Comparison of ENCODE assay signal across 10 cellular contexts in genomic region chr9:18437315-18438200, GRCh38. TPM values are rescaled to one million over a fixed set of nuclear protein-coding genes. Genes with fewer than 3 reads are reported as not detected.
DNase-seq lines count a peak whose midpoint lies in the region; ATAC-seq, FAIRE-seq and TF ChIP-seq lines count a peak whose summit lies in the region.
"Had no signal": no experiment of that assay in that cellular context is flagged by ENCODE, and none has a peak within 500 bp of the region (broad histone marks: within the 10 kb centered on the region; RNA-seq: fewer than 3 reads in every experiment).

No MANE protein-coding gene starts in this region.

- peak overlapping the region; percentile 84 for H3K4me2 ChIP-seq in smooth muscle cell

- no peaks in the 10 kb centered on the region for H3K9me3 Mint-ChIP-seq in chondrocyte (ENCODE audit: low read depth)

- H3K27me3 ChIP-seq in MG63: no peaks in the 10 kb centered on the region
- no peaks in the 10 kb centered on the region for H3K27me3 ChIP-seq in smooth muscle cell (ENCODE audit: low read depth)

- peak overlapping the region in 1 of 2 donors; percentile 11 for H3K27ac ChIP-seq in kidney (ENCODE audit: low read depth in 2 of 2, low read length in 2 of 2)
- H3K27ac ChIP-seq in smooth muscle cell (ENCODE audit: low read depth): peak overlapping the region; percentile 22

- H3F3A ChIP-seq in smooth muscle cell (ENCODE audit: low read depth): no peaks in the 10 kb centered on the region

- H3K27ac Mint-ChIP-seq in chondrocyte (ENCODE audit: unreplicated experiment): peak overlapping the region; percentile 19

- H3K4me1 Mint-ChIP-seq in chondrocyte (ENCODE audit: low read depth): peaks cover 33% of the 10 kb centered on the region

- no peak overlapping the region for H3K9ac ChIP-seq in kidney (ENCODE audit: low read length in 2 of 2)
- H3K9ac ChIP-seq in smooth muscle cell (ENCODE audit: low read depth): peak overlapping the region; percentile 29

- H3K36me3 Mint-ChIP-seq in chondrocyte (ENCODE audit: low read depth): no peaks in the 10 kb centered on the region

- H3K9me3 ChIP-seq in MG63: no peaks in the 10 kb centered on the region
- no peaks in the 10 kb centered on the region for H3K9me3 ChIP-seq in kidney (ENCODE audit: control insufficient read depth in 1 of 2, low read length in 2 of 2)
- no peaks in the 10 kb centered on the region for H3K9me3 ChIP-seq in smooth muscle cell (replicated peaks; ENCODE audit: low read depth)

- no peak overlapping the region for H3K4me3 ChIP-seq in MG63
- H3K4me3 ChIP-seq in kidney (ENCODE audit: low read length in 2 of 2): peak overlapping the region; percentile 56 to 59
- peak overlapping the region; percentile 45 for H3K4me3 ChIP-seq in smooth muscle cell

- peak overlapping the region; percentile 76 for H3K4me3 Mint-ChIP-seq in chondrocyte (ENCODE audit: unreplicated experiment)

- TF ChIP-seq CTCF in chondrocyte (IDR thresholded peaks at IDR 0.05) (no peak), kidney (IDR thresholded peaks at IDR 0.05; ENCODE audit: borderline replicate concordance, extremely low read depth, insufficient read depth) (no peak), smooth muscle cell (IDR thresholded peaks at IDR 0.05; ENCODE audit: borderline replicate concordance, insufficient read depth, poor library complexity, severe bottlenecking) (no peak)

- peak; percentile 95 for DNase-seq in MG63
- DNase-seq in chondrocyte (ENCODE audit: low spot score): no peak
- DNase-seq in kidney: peak; percentile 80
- DNase-seq in smooth muscle cell (lab: John Stamatoyannopoulos, UW; ENCODE audit: unreplicated experiment): no peak
- DNase-seq: activated CD4-positive, alpha-beta T cell treated with anti-CD3 and anti-CD28 coated beads for 1 hour; NCI-H187 had no signal

- no peaks in the 10 kb centered on the region for H4K20me1 ChIP-seq in smooth muscle cell (ENCODE audit: low read depth)

- H2AFZ ChIP-seq in smooth muscle cell (ENCODE audit: low read depth): peak overlapping the region; percentile 77

- intact Hi-C loops in kidney (cut with DNase I): no loop called here

- ATAC-seq in GM21367 (IDR thresholded peaks at IDR 0.05; ENCODE audit: unreplicated experiment) (no peak), GM18909 (IDR thresholded peaks at IDR 0.05; ENCODE audit: poor library complexity, unreplicated experiment) (no peak), GM18520 (IDR thresholded peaks at IDR 0.05; ENCODE audit: unreplicated experiment) (no peak), HG03439 (IDR thresholded peaks at IDR 0.05; ENCODE audit: unreplicated experiment) (no peak)

- H3K36me3 ChIP-seq in MG63 (no peaks in the 10 kb centered on the region), kidney (ENCODE audit: control insufficient read depth in 1 of 2, insufficient read depth in 2 of 2, low read length in 2 of 2) (no peaks in the 10 kb centered on the region), smooth muscle cell (ENCODE audit: low read depth) (no peaks in the 10 kb centered on the region)

- H3K27me3 Mint-ChIP-seq in chondrocyte (ENCODE audit: low read depth): no peaks in the 10 kb centered on the region

- H3K4me1 ChIP-seq in kidney (ENCODE audit: control insufficient read depth in 1 of 2, insufficient read depth in 1 of 2, low read depth in 1 of 2, low read length in 2 of 2) (peaks cover 5 to 8% of the 10 kb centered on the region in 2 donors), smooth muscle cell (ENCODE audit: low read depth) (peaks cover 22% of the 10 kb centered on the region)

- no peak for FAIRE-seq in kidney (lab: Jason Lieb, UNC)

- H3K79me2 ChIP-seq in smooth muscle cell (ENCODE audit: low read depth): no peaks in the 10 kb centered on the region

- WGBS in smooth muscle cell (ENCODE audit: low lambda C conversion rate): 11% methylated on average over 9 of the region's 9 CpGs

RNA-seq across cellular contexts. Expression of gene ADAMTSL1, which starts 36.4 kb away (rescaled TPM):
- 62.9 and 67.7 TPM in 2 replicates for total RNA-seq in MG63 (2014; rRNA removed; shearing (Covaris generic); ENCODE audit: low replicate concordance)
- total RNA-seq in chondrocyte (0.41 to 2.0 TPM (median 1.0 TPM) in 3 replicates), kidney (27.3 TPM), smooth muscle cell (4.3 and 6.4 TPM in 2 replicates)
- polyA plus RNA-seq in kidney (ENCODE audit: insufficient read depth, low read depth, low replicate concordance) (3.0 TPM), smooth muscle cell (2.0 and 4.4 TPM in 2 replicates)

Comparison
In these comparisons a context has a peak if more than half of its experiments do, and no peak if none do; other contexts are left out.
1. DNase-seq: peak in MG63 (single experiment) and kidney (single experiment); none in chondrocyte (single experiment) and smooth muscle cell (single experiment).